ENCODE assay signal across 1 cellular context in genomic region chr17:7864384-7864783, GRCh38. TPM values are rescaled to one million over a fixed set of nuclear protein-coding genes. Genes with fewer than 3 reads are reported as not detected.
"Had no signal": no experiment of that assay in that cellular context is flagged by ENCODE, and none has a peak within 500 bp of the region (broad histone marks: within the 10 kb centered on the region; RNA-seq: fewer than 3 reads in every experiment).

No MANE protein-coding gene starts in this region.

RNA-seq across cellular contexts. Expression of gene TMEM88, which starts 9.5 kb away (rescaled TPM):
- polyA plus RNA-seq: naive thymus-derived CD8-positive, alpha-beta T cell had no signal
